20 cellular contexts compared by ENCODE assay signal in the genomic region with DNA sequence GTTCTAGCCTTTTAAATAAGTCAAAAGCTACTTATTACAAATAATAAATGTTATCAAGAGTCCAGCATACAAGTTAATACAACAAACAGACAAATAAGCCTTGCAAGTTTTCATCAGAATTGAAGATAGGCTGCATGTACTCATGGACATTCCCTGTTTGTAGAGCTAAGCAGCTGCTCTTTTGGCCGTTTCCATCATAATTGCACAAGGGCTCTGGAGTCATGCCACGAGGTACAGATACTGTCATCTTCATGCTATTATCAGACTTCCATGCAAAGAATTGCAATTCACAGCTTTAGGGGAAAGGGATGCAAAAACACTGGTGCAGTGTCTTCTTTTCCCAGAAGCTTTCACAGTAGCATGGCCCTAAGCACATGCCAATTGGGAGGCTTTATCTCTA. TPM values are rescaled to one million over a fixed set of nuclear protein-coding genes. Genes with fewer than 3 reads are reported as not detected.
DNase-seq lines count a peak whose midpoint lies in the region; ATAC-seq and TF ChIP-seq lines count a peak whose summit lies in the region.
"Had no signal": no experiment of that assay in that cellular context is flagged by ENCODE, and none has a peak within 500 bp of the region (broad histone marks: within the 10 kb centered on the region; RNA-seq: fewer than 3 reads in every experiment).

No MANE protein-coding gene starts in this region.

- peak; percentile 63 for DNase-seq in AG08395 (ENCODE audit: low spot score)
- DNase-seq in HFFc6, result peak; percentile 8
- DNase-seq in fibroblast of peridontal ligament (ENCODE audit: extremely low read depth), result peak; percentile 36
- peak; percentile 8 for DNase-seq in non-pigmented ciliary epithelial cell (ENCODE audit: low read depth)
- DNase-seq in activated T-cell treated with anti-CD3 and anti-CD28 coated beads for 4 hours, result no peak
- DNase-seq in NCI-H2029 (lab: John Stamatoyannopoulos, UW), result no peak
- DNase-seq in stimulated activated naive CD4-positive, alpha-beta T cell treated with Interleukin-2 at 50 U/mL for 16 hours (lab: John Stamatoyannopoulos, UW), result no peak
- DNase-seq: activated effector memory CD4-positive, alpha-beta T cell treated with Interleukin-2 at 50 U/mL for 16 hours; amniotic stem cell; cerebellar nuclear complex; GOT3; NCI-H2107; NCI-H69; PC-3; stimulated activated naive CD8-positive, alpha-beta T cell treated with anti-CD3 and anti-CD28 coated beads, Interleukin-15, amount 100 ng/mL, for 72 hours; T1000 had no signal

- peaks cover 5% of the 10 kb centered on the region; the same call in 1 of the 2 replicates for H3K36me3 Mint-ChIP-seq in HFFc6 (ENCODE audit: low read depth)

- no peak for TF ChIP-seq CTCF in HFFc6 (IDR thresholded peaks at IDR 0.05)

- peaks cover 15% of the 10 kb centered on the region for H3K4me1 Mint-ChIP-seq in HFFc6 (ENCODE audit: low read depth)
- H3K4me1 Mint-ChIP-seq: memory B cell; stimulated activated naive CD8-positive, alpha-beta T cell treated with anti-CD3 and anti-CD28 coated beads, Interleukin-15, amount 100 ng/mL, for 72 hours had no signal

- ATAC-seq in GM19467 (IDR thresholded peaks at IDR 0.05; ENCODE audit: unreplicated experiment), result no peak
- ATAC-seq: gastroesophageal sphincter; natural killer cell treated with Interleukin-12 subunit alpha and Interleukin-12 subunit beta and Interleukin-15 and Interleukin-18, amount 100 ng/mL, for 72 hours; PC-3; stimulated activated naive CD8-positive, alpha-beta T cell treated with anti-CD3 and anti-CD28 coated beads, Interleukin-15, amount 100 ng/mL, for 72 hours had no signal

- H3K9me3 Mint-ChIP-seq in HFFc6, result no peaks in the 10 kb centered on the region
- H3K9me3 Mint-ChIP-seq: memory B cell; natural killer cell treated with Interleukin-12 subunit alpha and Interleukin-12 subunit beta and Interleukin-15 and Interleukin-18, amount 100 ng/mL, for 72 hours; stimulated activated naive CD8-positive, alpha-beta T cell treated with anti-CD3 and anti-CD28 coated beads, Interleukin-15, amount 100 ng/mL, for 72 hours had no signal

- no peak overlapping the region for H3K27ac Mint-ChIP-seq in HFFc6
- H3K27ac Mint-ChIP-seq: memory B cell; natural killer cell treated with Interleukin-12 subunit alpha and Interleukin-12 subunit beta and Interleukin-15 and Interleukin-18, amount 100 ng/mL, for 72 hours; stimulated activated naive CD8-positive, alpha-beta T cell treated with anti-CD3 and anti-CD28 coated beads, Interleukin-15, amount 100 ng/mL, for 72 hours had no signal

- H3K4me3 Mint-ChIP-seq in HFFc6, result no peak overlapping the region
- H3K4me3 Mint-ChIP-seq: memory B cell; natural killer cell treated with Interleukin-12 subunit alpha and Interleukin-12 subunit beta and Interleukin-15 and Interleukin-18, amount 100 ng/mL, for 72 hours; stimulated activated naive CD8-positive, alpha-beta T cell treated with anti-CD3 and anti-CD28 coated beads, Interleukin-15, amount 100 ng/mL, for 72 hours had no signal

- peaks cover 2% of the 10 kb centered on the region for H3K27me3 Mint-ChIP-seq in HFFc6 (ENCODE audit: insufficient read depth)
- H3K27me3 Mint-ChIP-seq: memory B cell; natural killer cell treated with Interleukin-12 subunit alpha and Interleukin-12 subunit beta and Interleukin-15 and Interleukin-18, amount 100 ng/mL, for 72 hours; stimulated activated naive CD8-positive, alpha-beta T cell treated with anti-CD3 and anti-CD28 coated beads, Interleukin-15, amount 100 ng/mL, for 72 hours had no signal

RNA-seq across cellular contexts. Expression of a gene that starts 52.8 kb away (rescaled TPM):
- total RNA-seq in HFFc6 (2021; fragmentation: NEBNext Ultra II Directional; extraction: Animal tissue kit (Norgen Biotek cat#: 25700)), result 10 to 100 TPM in 3 of 6 experiments, 1 to 10 TPM in 3; 5.3 to 12.2 (median 10.0) TPM
- total RNA-seq: natural killer cell treated with Interleukin-12 subunit alpha and Interleukin-12 subunit beta and Interleukin-15 and Interleukin-18, amount 100 ng/mL, for 72 hours had no signal

Comparison
In these comparisons a context has a peak if more than half of its experiments do, and no peak if none do; other contexts are left out.
1. DNase-seq: peak in AG08395 (single experiment), HFFc6 (single experiment), fibroblast of peridontal ligament (single experiment) and non-pigmented ciliary epithelial cell (single experiment); none in activated T-cell treated with anti-CD3 and anti-CD28 coated beads for 4 hours (single experiment), NCI-H2029 (single experiment) and stimulated activated naive CD4-positive, alpha-beta T cell treated with Interleukin-2 at 50 U/mL for 16 hours (single experiment).